Comparison of ENCODE assay signal across 8 cellular contexts in the genomic region with DNA sequence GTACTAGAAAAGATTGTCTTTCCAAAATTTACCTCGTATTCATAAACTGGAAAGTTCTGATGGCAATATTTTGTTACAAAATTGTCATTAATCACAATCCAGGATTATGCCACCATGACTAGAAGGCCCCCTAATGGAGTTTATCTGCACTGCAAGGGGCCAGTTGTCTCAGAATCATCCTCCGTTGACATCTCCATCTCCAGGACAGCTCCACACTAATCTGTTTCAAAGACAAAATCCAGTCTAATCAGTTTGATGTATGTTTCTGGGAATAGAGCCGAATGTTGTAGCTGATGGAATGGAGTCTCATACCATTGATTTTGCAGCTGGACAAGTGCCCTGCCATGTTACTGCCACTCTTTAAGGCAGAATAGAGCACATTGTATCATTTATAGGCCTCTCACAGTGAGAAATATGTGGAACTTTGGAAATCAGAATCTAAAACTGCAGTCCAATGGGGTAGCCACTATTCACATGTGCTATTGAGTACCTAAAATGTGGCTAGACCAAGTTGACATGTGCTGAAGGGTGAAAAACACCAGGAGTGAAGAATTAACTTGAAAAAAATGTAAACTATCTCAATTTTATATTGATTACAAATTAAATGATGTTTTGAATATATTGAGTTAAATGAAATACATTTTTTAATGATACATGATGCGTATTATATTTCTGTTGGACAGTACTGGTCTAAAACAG. TPM values are rescaled to one million over a fixed set of nuclear protein-coding genes. Genes with fewer than 3 reads are reported as not detected.
DNase-seq lines count a peak whose midpoint lies in the region; ATAC-seq, FAIRE-seq and TF ChIP-seq lines count a peak whose summit lies in the region.

No MANE protein-coding gene starts in this region.

- 88% methylated on average over 4 of the region's 4 CpGs for WGBS in mammary epithelial cell (ENCODE audit: low coverage, missing lambda C conversion rate)
- 73 to 77% methylated on average over 4 of the region's 4 CpGs for WGBS in pancreas, 2 donors

- no TSS peak for BruUV-seq in mammary epithelial cell (replicated peaks; lab: Mats Ljungman, UMichigan)

- no peaks in the 10 kb centered on the region for H4K20me1 ChIP-seq in mammary epithelial cell (ENCODE audit: insufficient read depth, low read length)

- intact Hi-C loops in mammary epithelial cell (cut with micrococcal nuclease): loop anchor here (2.0 to 5.0 kb wide), 2 partner anchors 129 to 310 kb away; no protein-coding TSS in a partner anchor
- intact Hi-C loops in pancreas (cut with DNase I): no loop called here

- TF ChIP-seq CTCF in GM12864 (IDR thresholded peaks at IDR 0.05; ENCODE audit: low read depth, low read length, missing control alignments) (peak; percentile 51), mammary epithelial cell (conservative IDR thresholded peaks at IDR 0.05 in 1 of 2, IDR thresholded peaks at IDR 0.05 in 1 of 2; ENCODE audit: extremely low read depth in 1 of 2, insufficient read depth in 1 of 2, low read depth in 1 of 2, low read length in 2 of 2) (peak; percentile 51 to 62), pancreas (IDR thresholded peaks at IDR 0.05) (peak in 2 of 4 donors; percentile 12 to 30)

- H3K27ac ChIP-seq in mammary epithelial cell (ENCODE audit: insufficient read depth, low read depth, low read length) (peak overlapping the region; percentile 99), pancreas (peak overlapping the region in 3 of 4 donors; percentile 57 to 68 (median 62))

- H3K27me3 ChIP-seq in mammary epithelial cell (ENCODE audit: insufficient read depth, low read length): no peaks in the 10 kb centered on the region
- no peaks in the 10 kb centered on the region for H3K27me3 ChIP-seq in pancreas

- H3K36me3 ChIP-seq in mammary epithelial cell (ENCODE audit: insufficient read depth, low read length) (peaks cover 17% of the 10 kb centered on the region), pancreas (no peaks in the 10 kb centered on the region)

- no peak overlapping the region for H3K9ac ChIP-seq in mammary epithelial cell (ENCODE audit: insufficient read depth, low read length)

- no peak overlapping the region for H2AFZ ChIP-seq in mammary epithelial cell (ENCODE audit: low read depth, low read length)

- peak in 2 of 4 donors; percentile 21 to 37 for ATAC-seq in pancreas
- no peak for ATAC-seq in GM21723 (IDR thresholded peaks at IDR 0.05; ENCODE audit: unreplicated experiment)
- ATAC-seq in GM19467 (IDR thresholded peaks at IDR 0.05; ENCODE audit: unreplicated experiment): no peak

- in situ Hi-C loops in mammary epithelial cell (cut with MboI; ENCODE audit: low sequenced_read_pairs in 2 of 2): no loop called here

- DNase-seq in GM12864 (ENCODE audit: low read depth) (no peak), NCI-H1694 (lab: John Stamatoyannopoulos, UW) (peak; percentile 28), mammary epithelial cell (peak; percentile 22), pancreas (no peak), NCI-H1092 (lab: John Stamatoyannopoulos, UW) (no peak), OCI-M2 (lab: John Stamatoyannopoulos, UW; ENCODE audit: unreplicated experiment) (no peak)

- H3K9me3 ChIP-seq in mammary epithelial cell (replicated peaks; ENCODE audit: insufficient read depth, low read length) (no peaks in the 10 kb centered on the region), pancreas (no peaks in the 10 kb centered on the region)

- no peak overlapping the region for H3K4me3 ChIP-seq in GM12864 (ENCODE audit: low read depth, low read length)
- H3K4me3 ChIP-seq in mammary epithelial cell (replicated peaks in 1 of 3; ENCODE audit: insufficient read depth in 1 of 3, low read depth in 2 of 3, low read length in 3 of 3): no peak overlapping the region
- H3K4me3 ChIP-seq in pancreas: no peak overlapping the region

- CTCF ChIA-PET in mammary epithelial cell (lab: Charles Lee; ENCODE audit: low non-redundant PET): interaction anchor here (0.7 kb wide), 1 partner anchor 189 kb away, joined by 3 read pairs; no protein-coding TSS in a partner anchor

- H3K4me1 ChIP-seq in mammary epithelial cell (ENCODE audit: insufficient read depth, low read length) (peaks cover 53% of the 10 kb centered on the region), pancreas (peaks cover 12 to 28% (median 20%) of the 10 kb centered on the region in 3 donors)

- peaks cover 8% of the 10 kb centered on the region for H3K79me2 ChIP-seq in mammary epithelial cell (ENCODE audit: insufficient read depth, low read length)

- H3K4me2 ChIP-seq in mammary epithelial cell (ENCODE audit: insufficient read depth, low read depth, low read length): no peak overlapping the region

- dilution Hi-C loops in mammary epithelial cell (cut with HindIII; ENCODE audit: low sequenced_read_pairs): no loop called here

- FAIRE-seq in pancreas (lab: Jason Lieb, UNC): no peak

RNA-seq across cellular contexts. Expression of a gene that starts 38.3 kb away (rescaled TPM):
- total RNA-seq in mammary epithelial cell: 100 to 1,000 TPM in 1 of 2 donors, 10 to 100 TPM in 1; 77.5 to 239 TPM
- 267 TPM for polyA plus RNA-seq in mammary epithelial cell
- 104 TPM for polyA minus RNA-seq in mammary epithelial cell
- total RNA-seq in pancreas: 100 to 1,000 TPM; 210 to 316 (median 223) TPM
- polyA plus RNA-seq in pancreas: 100 to 1,000 TPM; 126 to 262 TPM

Comparison
In these comparisons a context has a peak if more than half of its experiments do, and no peak if none do; other contexts are left out.
1. DNase-seq: peak in NCI-H1694 (single experiment) and mammary epithelial cell (single experiment); none in GM12864 (single experiment), pancreas (0 of 6), NCI-H1092 (single experiment) and OCI-M2 (single experiment).